ENCODE assay signal across 8 cellular contexts in genomic region chr20:62776692-62777527, GRCh38. TPM values are rescaled to one million over a fixed set of nuclear protein-coding genes. Genes with fewer than 3 reads are reported as not detected.
DNase-seq lines count a peak whose midpoint lies in the region; ATAC-seq, FAIRE-seq and TF ChIP-seq lines count a peak whose summit lies in the region.

No MANE protein-coding gene starts in this region.

- H4K8ac ChIP-seq in H1 (ENCODE audit: extremely low read depth, insufficient read depth, low read length): peak overlapping the region; percentile 66

- no peak for FAIRE-seq in H1 (lab: Jason Lieb, UNC)

- H2BK120ac ChIP-seq in H1 (replicated peaks; ENCODE audit: low read depth, low read length): peak overlapping the region; percentile 57

- CTCF ChIA-PET in WTC11 (lab: Charles Lee): interaction anchor here (1.3 kb wide), 1 partner anchor 68 kb away, joined by 3 read pairs; the partner anchor contains the start of gene NTSR1
- CTCF ChIA-PET in H1 (lab: Charles Lee; ENCODE audit: partially characterized antibody): interaction anchor here (1.5 kb wide), 1 partner anchor 160 kb away, joined by 4 read pairs; no protein-coding TSS in a partner anchor

- H3K27me3 ChIP-seq in DOHH2 (ENCODE audit: control insufficient read depth, low read length) (no peaks in the 10 kb centered on the region), H1 (replicated peaks in 1 of 4; ENCODE audit: control insufficient read depth in 3 of 4, extremely low read depth in 1 of 4, insufficient read depth in 3 of 4, low read length in 3 of 4) (no peaks in the 10 kb centered on the region), dorsolateral prefrontal cortex (peaks cover 0 to 12% (median 0%) of the 10 kb centered on the region in 45 donors)

- TF ChIP-seq RAD21 in H1 (IDR thresholded peaks at IDR 0.05 in 1 of 2, conservative IDR thresholded peaks at IDR 0.05 in 1 of 2; ENCODE audit: low read depth in 2 of 2, low read length in 2 of 2): no peak

- in situ Hi-C loops in KBM-7 (cut with MboI; ENCODE audit: low pct_unique_long_range_greater_than_20kb, low sequenced_read_pairs): no loop called here
- in situ Hi-C loops in G401 (cut with HindIII; ENCODE audit: low sequenced_read_pairs): no loop called here

- peak overlapping the region; percentile 92 for H4K91ac ChIP-seq in H1 (replicated peaks; ENCODE audit: insufficient read length, low read length)

- DNase-seq in KBM-7: peak; percentile 23
- DNase-seq in WTC11 (ENCODE audit: low spot score): no peak
- DNase-seq in H1 (ENCODE audit: low read depth in 1 of 2, low spot score in 2 of 2): no peak
- peak; percentile 14 to 41 for DNase-seq in stimulated activated CD4-positive, alpha-beta T cell treated with anti-CD3 and anti-CD28 coated beads, Interleukin-2, amount 100 ng/mL, for 48 hours
- no peak for DNase-seq in AG08395 (ENCODE audit: low spot score)
- DNase-seq in dorsolateral prefrontal cortex: no peak
- DNase-seq in G401 (ENCODE audit: low spot score): no peak

- H3K9me3 ChIP-seq in DOHH2 (ENCODE audit: control insufficient read depth, insufficient read depth, low read length): no peaks in the 10 kb centered on the region
- no peaks in the 10 kb centered on the region for H3K9me3 ChIP-seq in H1 (ENCODE audit: insufficient read depth in 2 of 2, low read depth in 1 of 2, low read length in 1 of 2)

- no peaks in the 10 kb centered on the region for H3K9me2 ChIP-seq in DOHH2 (replicated peaks; ENCODE audit: control insufficient read depth, low read length)

- H3K9me3 Mint-ChIP-seq in WTC11: no peaks in the 10 kb centered on the region

- H3K36me3 Mint-ChIP-seq in WTC11: no peaks in the 10 kb centered on the region

- peak overlapping the region; percentile 93; the same call in 1 of the 2 replicates for H2AK5ac ChIP-seq in H1 (ENCODE audit: low read depth, low read length)

- no peak for TF ChIP-seq CTCF in DOHH2 (IDR thresholded peaks at IDR 0.05; ENCODE audit: low read depth, low read length, poor library complexity, severe bottlenecking)
- no peak for TF ChIP-seq CTCF in WTC11 (IDR thresholded peaks at IDR 0.05)
- no peak for TF ChIP-seq CTCF in H1 (IDR thresholded peaks at IDR 0.05; ENCODE audit: control extremely low read depth in 1 of 3, insufficient read depth in 1 of 3, low read depth in 1 of 3, low read length in 3 of 3)
- TF ChIP-seq CTCF in dorsolateral prefrontal cortex (IDR thresholded peaks at IDR 0.05 in 54 of 56, conservative IDR thresholded peaks at IDR 0.05 in 2 of 56; ENCODE audit: low read depth in 1 of 56, partially characterized antibody in 56 of 56): no peak

- peak overlapping the region; percentile 61; the same call in 1 of the 2 replicates for H2BK20ac ChIP-seq in H1 (ENCODE audit: low read length)

- H4K5ac ChIP-seq in H1 (ENCODE audit: insufficient read length, low read depth, low read length): peak overlapping the region; percentile 39

- H2BK15ac ChIP-seq in H1 (ENCODE audit: low read length): peak overlapping the region; percentile 65; the same call in 1 of the 2 replicates

- H3K23ac ChIP-seq in H1 (ENCODE audit: insufficient read length): no peak overlapping the region

- H3K4me3 ChIP-seq in DOHH2 (ENCODE audit: low read length): peak overlapping the region; percentile 58
- no peak overlapping the region for H3K4me3 ChIP-seq in H1 (ENCODE audit: extremely low read depth in 1 of 4, insufficient read depth in 2 of 4, low read depth in 3 of 4, low read length in 4 of 4)
- no peak overlapping the region for H3K4me3 ChIP-seq in dorsolateral prefrontal cortex

- WGBS in H1 (ENCODE audit: extremely low coverage in 1 of 2, insufficient coverage in 1 of 2, insufficient read length in 1 of 2, insufficient replicate concordance in 2 of 2, low coverage in 1 of 2, low lambda C conversion rate in 2 of 2, missing lambda C conversion rate in 1 of 2), 2 experiments: 84% methylated on average over 7 of the region's 14 CpGs; no CpG with 5 or more reads in 1 of the 2 experiments

- H3K27me3 Mint-ChIP-seq in WTC11 (ENCODE audit: low read depth): no peaks in the 10 kb centered on the region

- intact Hi-C loops in dorsolateral prefrontal cortex (cut with DNase I): no loop called here

- H3K4me1 ChIP-seq in DOHH2 (ENCODE audit: control insufficient read depth, low read length): peaks cover 25% of the 10 kb centered on the region
- H3K4me1 ChIP-seq in H1 (replicated peaks in 1 of 4; ENCODE audit: control insufficient read depth in 3 of 4, insufficient read depth in 4 of 4, low read length in 3 of 4): peaks cover 0 to 16% (median 3%) of the 10 kb centered on the region in 4 experiments; a peak in 3 of 7 replicates

- no peaks in the 10 kb centered on the region for H3K79me2 ChIP-seq in DOHH2 (ENCODE audit: control insufficient read depth, low read length)
- H3K79me2 ChIP-seq in H1 (ENCODE audit: control insufficient read depth in 1 of 2, insufficient read depth in 2 of 2, low read length in 2 of 2): no peaks in the 10 kb centered on the region

- no peak overlapping the region for H3K14ac ChIP-seq in H1 (ENCODE audit: insufficient read length)

- TF ChIP-seq POLR2A in H1 (IDR thresholded peaks at IDR 0.05; ENCODE audit: control extremely low read depth in 1 of 2, low read depth in 2 of 2, low read length in 2 of 2): no peak

- H3K23me2 ChIP-seq in H1 (ENCODE audit: low read depth, low read length): no peaks in the 10 kb centered on the region

- POLR2A ChIA-PET in WTC11 (lab: Charles Lee) (no interaction called here), H1 (lab: Charles Lee; ENCODE audit: partially characterized antibody) (no interaction called here)

- H4K20me1 ChIP-seq in DOHH2 (ENCODE audit: control insufficient read depth, insufficient read depth, low read depth, low read length): no peaks in the 10 kb centered on the region
- no peaks in the 10 kb centered on the region for H4K20me1 ChIP-seq in H1 (replicated peaks in 1 of 2; ENCODE audit: control insufficient read depth in 1 of 2, insufficient read depth in 2 of 2, low read length in 2 of 2)

- H3K9ac ChIP-seq in H1 (replicated peaks in 1 of 4; ENCODE audit: extremely low read depth in 1 of 4, low read depth in 3 of 4, low read length in 3 of 4): no peak overlapping the region

- H3K27ac ChIP-seq in DOHH2 (ENCODE audit: low read depth, low read length) (peak overlapping the region; percentile 48), H1 (ENCODE audit: low read depth, low read length) (no peak overlapping the region; the same call in 1 of the 2 replicates), dorsolateral prefrontal cortex (no peak overlapping the region)

- H3K27ac Mint-ChIP-seq in WTC11: no peak overlapping the region

- peak; percentile 62 for ATAC-seq in WTC11

- H3K36me3 ChIP-seq in DOHH2 (ENCODE audit: control insufficient read depth, low read length) (no peaks in the 10 kb centered on the region), H1 (ENCODE audit: control insufficient read depth in 2 of 4, insufficient read depth in 4 of 4, low read length in 3 of 4) (no peaks in the 10 kb centered on the region)

- no peaks in the 10 kb centered on the region for H3F3A ChIP-seq in DOHH2 (ENCODE audit: control insufficient read depth, insufficient read depth)

- peak overlapping the region; percentile 88; the same call in 1 of the 2 replicates for H2BK12ac ChIP-seq in H1 (ENCODE audit: low read depth, low read length)

- peak overlapping the region; percentile 41; the same call in 1 of the 2 replicates for H2BK5ac ChIP-seq in H1 (ENCODE audit: low read depth, low read length)

- peak overlapping the region; percentile 81 for H3K4ac ChIP-seq in H1 (replicated peaks; ENCODE audit: insufficient read length, low read depth, low read length)

- H3K18ac ChIP-seq in H1 (ENCODE audit: extremely low read depth, low read length): peak overlapping the region; percentile 55

- no peaks in the 10 kb centered on the region for H3K79me1 ChIP-seq in H1 (ENCODE audit: low read depth, low read length)

- no peak for TF ChIP-seq EP300 in H1 (IDR thresholded peaks at IDR 0.05; ENCODE audit: borderline replicate concordance in 1 of 2, low read depth in 2 of 2, low read length in 2 of 2)

- peak overlapping the region; percentile 54 for H3K56ac ChIP-seq in H1 (replicated peaks; ENCODE audit: insufficient read length, low read depth, low read length)

- no peak overlapping the region for H3K4me3 Mint-ChIP-seq in WTC11

- H2AFZ ChIP-seq in H1 (ENCODE audit: low read length): no peak overlapping the region; the same call in 1 of the 2 replicates

- H3K4me2 ChIP-seq in DOHH2 (ENCODE audit: low read length) (peak overlapping the region; percentile 68), H1 (ENCODE audit: insufficient read depth in 1 of 2, low read depth in 2 of 2, low read length in 2 of 2) (peak overlapping the region; percentile 6 to 10; a peak in 1 of 4 replicates)

- H3K4me1 Mint-ChIP-seq in WTC11: peaks cover 7% of the 10 kb centered on the region

RNA-seq across cellular contexts. Expression of gene MRGBP, which starts 19.4 kb away (rescaled TPM):
- 20.0 to 20.8 TPM (median 20.2 TPM) in 3 replicates for total RNA-seq in WTC11 (2021)
- 16.8 and 18.7 TPM in 2 replicates for total RNA-seq in H1 (2021; fragmentation: NEBNext Ultra II Directional; extraction: Animal tissue kit (Norgen Biotek cat#: 25700))
- polyA plus RNA-seq in H1 (2011; rRNA removed): 15.0 and 16.7 TPM in 2 replicates
- polyA plus RNA-seq in H1 (2011; cell fraction: cytosol; rRNA removed): 16.9 TPM
- 15.2 TPM for polyA plus RNA-seq in H1 (2011; cell fraction: nucleus; rRNA removed)
- polyA plus RNA-seq in H1 (2012, experiment 1 of 2): 12.4 to 15.8 TPM (median 14.1 TPM) in 4 replicates
- polyA plus RNA-seq in H1 (2012, experiment 2 of 2): 12.8 TPM
- 12.5 TPM for polyA plus RNA-seq in H1 (2013, experiment 1 of 2)
- polyA plus RNA-seq in H1 (2013, experiment 2 of 2): 13.0 TPM
- polyA minus RNA-seq in H1 (2011; rRNA and poly(A)+ RNA removed): 9.2 and 10.4 TPM in 2 replicates
- polyA minus RNA-seq in H1 (2011; cell fraction: cytosol; rRNA and poly(A)+ RNA removed): 7.4 TPM
- 9.5 TPM for polyA minus RNA-seq in H1 (2011; cell fraction: nucleus; rRNA and poly(A)+ RNA removed)
- 10 to 100 TPM in 44 of 120 experiments, 1 to 10 TPM in 76; 7.2 to 12.6 (median 9.5) TPM for total RNA-seq in dorsolateral prefrontal cortex
- 25.2 and 33.6 TPM in 2 replicates for total RNA-seq in G401 (2014; rRNA removed; shearing (Covaris generic))

RNA-seq across cellular contexts. Expression of gene OGFR, which starts 27.7 kb away (rescaled TPM):
- total RNA-seq in WTC11 (2021): 32.5 to 43.3 TPM (median 33.8 TPM) in 3 replicates
- total RNA-seq in H1 (2021; fragmentation: NEBNext Ultra II Directional; extraction: Animal tissue kit (Norgen Biotek cat#: 25700)): 25.1 and 25.8 TPM in 2 replicates
- 13.9 and 26.7 TPM in 2 replicates for polyA plus RNA-seq in H1 (2011; rRNA removed)
- 31.1 TPM for polyA plus RNA-seq in H1 (2011; cell fraction: cytosol; rRNA removed)
- polyA plus RNA-seq in H1 (2011; cell fraction: nucleus; rRNA removed): 31.9 TPM
- polyA plus RNA-seq in H1 (2012, experiment 1 of 2): 14.3 to 22.7 TPM (median 20.9 TPM) in 4 replicates
- 14.7 TPM for polyA plus RNA-seq in H1 (2012, experiment 2 of 2)
- polyA plus RNA-seq in H1 (2013, experiment 1 of 2): 14.1 TPM
- polyA plus RNA-seq in H1 (2013, experiment 2 of 2): 12.8 TPM
- polyA minus RNA-seq in H1 (2011; rRNA and poly(A)+ RNA removed): 9.5 and 11.2 TPM in 2 replicates
- 18.2 TPM for polyA minus RNA-seq in H1 (2011; cell fraction: cytosol; rRNA and poly(A)+ RNA removed)
- polyA minus RNA-seq in H1 (2011; cell fraction: nucleus; rRNA and poly(A)+ RNA removed): 11.4 TPM
- total RNA-seq in dorsolateral prefrontal cortex: 100 to 1,000 TPM in 1 of 120 experiments, 10 to 100 TPM in 119; 40.5 to 100 (median 61.4) TPM
- total RNA-seq in G401 (2014; rRNA removed; shearing (Covaris generic)): 43.9 and 45.6 TPM in 2 replicates

RNA-seq across cellular contexts. Expression of gene COL9A3, which starts 39.9 kb away (rescaled TPM):
- total RNA-seq in WTC11 (2021) (115 to 136 TPM (median 123 TPM) in 3 replicates), dorsolateral prefrontal cortex (100 to 1,000 TPM in 8 of 120 experiments, 10 to 100 TPM in 112; 15.9 to 126 (median 44.6) TPM)
- 76.0 and 80.1 TPM in 2 replicates for total RNA-seq in H1 (2021; fragmentation: NEBNext Ultra II Directional; extraction: Animal tissue kit (Norgen Biotek cat#: 25700))
- polyA plus RNA-seq in H1 (2011; rRNA removed): 21.7 and 39.7 TPM in 2 replicates
- polyA plus RNA-seq in H1 (2011; cell fraction: cytosol; rRNA removed): 47.5 TPM
- 245 TPM for polyA plus RNA-seq in H1 (2011; cell fraction: nucleus; rRNA removed)
- polyA plus RNA-seq in H1 (2012, experiment 1 of 2): 54.7 to 62.3 TPM (median 59.2 TPM) in 4 replicates
- polyA plus RNA-seq in H1 (2012, experiment 2 of 2): 36.6 TPM
- polyA plus RNA-seq in H1 (2013, experiment 1 of 2): 97.2 TPM
- 86.2 TPM for polyA plus RNA-seq in H1 (2013, experiment 2 of 2)
- polyA minus RNA-seq in H1 (2011; rRNA and poly(A)+ RNA removed): 3.3 and 4.8 TPM in 2 replicates
- 16.0 TPM for polyA minus RNA-seq in H1 (2011; cell fraction: cytosol; rRNA and poly(A)+ RNA removed)
- polyA minus RNA-seq in H1 (2011; cell fraction: nucleus; rRNA and poly(A)+ RNA removed): 24.0 TPM
- 8.6 TPM in 2 replicates for total RNA-seq in G401 (2014; rRNA removed; shearing (Covaris generic))

Comparison
In these comparisons a context has a peak if more than half of its experiments do, and no peak if none do; other contexts are left out.
1. DNase-seq: peak in KBM-7 (single experiment) and stimulated activated CD4-positive, alpha-beta T cell treated with anti-CD3 and anti-CD28 coated beads, Interleukin-2, amount 100 ng/mL, for 48 hours (2 of 2); none in WTC11 (single experiment), H1 (0 of 2), AG08395 (single experiment), dorsolateral prefrontal cortex (0 of 10) and G401 (single experiment).